In genomic region chr6:89830385-89830809, GRCh38 we compare ENCODE assay signal across 8 cellular contexts. TPM values are rescaled to one million over a fixed set of nuclear protein-coding genes. Genes with fewer than 3 reads are reported as not detected.
DNase-seq lines count a peak whose midpoint lies in the region; ATAC-seq and TF ChIP-seq lines count a peak whose summit lies in the region.

No MANE protein-coding gene starts in this region.

- H3K36me3 Mint-ChIP-seq in activated naive CD4-positive, alpha-beta T cell treated with anti-CD3 and anti-CD28 coated beads, Interleukin-2, amount 50 U/mL, for 72 hours, result peaks cover 41 to 50% of the 10 kb centered on the region in 2 donors

- no peaks in the 10 kb centered on the region for H3K9me3 Mint-ChIP-seq in activated naive CD4-positive, alpha-beta T cell treated with anti-CD3 and anti-CD28 coated beads, Interleukin-2, amount 50 U/mL, for 72 hours

- peak overlapping the region; percentile 88 to 97 for H3K27ac Mint-ChIP-seq in activated naive CD4-positive, alpha-beta T cell treated with anti-CD3 and anti-CD28 coated beads, Interleukin-2, amount 50 U/mL, for 72 hours

- H3K4me3 ChIP-seq in heart left ventricle (peak overlapping the region; percentile 58 to 99 (median 78)), lower leg skin (ENCODE audit: low read depth, poor library complexity, severe bottlenecking) (peak overlapping the region; percentile 88), uterus (peak overlapping the region; percentile 58 to 81)

- TF ChIP-seq CTCF in heart left ventricle (IDR thresholded peaks at IDR 0.05) (no peak), lower leg skin (IDR thresholded peaks at IDR 0.05) (no peak), uterus (IDR thresholded peaks at IDR 0.05) (no peak)

- intact Hi-C loops in heart left ventricle (cut with DNase I), result no loop called here
- intact Hi-C loops in left cardiac atrium (cut with DNase I), result no loop called here
- intact Hi-C loops in lower leg skin (cut with DNase I; ENCODE audit: low total_unique reads), result no loop called here
- intact Hi-C loops in uterus (cut with DNase I; ENCODE audit: low total_unique reads), result no loop called here

- ATAC-seq in heart left ventricle (no peak), left cardiac atrium (no peak)
- ATAC-seq in activated naive CD4-positive, alpha-beta T cell treated with anti-CD3 and anti-CD28 coated beads, Interleukin-2, amount 50 U/mL, for 72 hours, result no peak

- no peak for DNase-seq in heart left ventricle
- DNase-seq in left cardiac atrium, result no peak
- DNase-seq in activated naive CD4-positive, alpha-beta T cell treated with anti-CD3 and anti-CD28 coated beads, Interleukin-2, amount 50 U/mL, for 72 hours (ENCODE audit: low spot score in 2 of 2), result no peak
- no peak for DNase-seq in lower leg skin (ENCODE audit: low spot score in 2 of 2)
- DNase-seq in uterus, result no peak
- DNase-seq in NCI-H2196 treated with DMSO at 0.1 percent for 48 hours (lab: John Stamatoyannopoulos, UW; ENCODE audit: unreplicated experiment), result no peak
- no peak for DNase-seq in cerebellum (ENCODE audit: low spot score)
- DNase-seq in activated CD8-positive, alpha-beta memory T cell treated with anti-CD3 and anti-CD28 coated beads, Interleukin-2, amount 50 U/mL, for 4 hours, result no peak

- peaks cover 0 to 24% (median 10%) of the 10 kb centered on the region in 12 donors for H3K4me1 ChIP-seq in heart left ventricle
- peaks cover 0 to 8% of the 10 kb centered on the region in 2 donors for H3K4me1 ChIP-seq in uterus

- H3K9me3 ChIP-seq in heart left ventricle (no peaks in the 10 kb centered on the region), uterus (no peaks in the 10 kb centered on the region)

- H3K36me3 ChIP-seq in heart left ventricle, result peaks cover 0 to 34% (median 20%) of the 10 kb centered on the region in 9 donors
- H3K36me3 ChIP-seq in uterus, result no peaks in the 10 kb centered on the region

- TF ChIP-seq POLR2A in heart left ventricle (IDR thresholded peaks at IDR 0.05) (no peak), lower leg skin (IDR thresholded peaks at IDR 0.05) (no peak), uterus (IDR thresholded peaks at IDR 0.05) (no peak)

- H3K27me3 ChIP-seq in heart left ventricle (no peaks in the 10 kb centered on the region), uterus (no peaks in the 10 kb centered on the region)

- WGBS in heart left ventricle, 4 donors, result 17 to 20% (median 19%) methylated on average over 8 of the region's 8 CpGs
- 12 to 20% methylated on average over 8 of the region's 8 CpGs for WGBS in lower leg skin, 2 donors

- H3K27ac ChIP-seq in heart left ventricle (peak overlapping the region in 8 of 12 donors; percentile 70 to 87 (median 79)), uterus (peak overlapping the region in 1 of 2 donors; percentile 84)

RNA-seq across cellular contexts. Expression of gene CASP8AP2, which starts 0.7 kb away (rescaled TPM):
- total RNA-seq in heart left ventricle, result 10 to 100 TPM in 8 of 9 donors, 1 to 10 TPM in 1; 8.4 to 16.2 (median 12.3) TPM
- 1 to 10 TPM; 4.4 to 6.5 TPM for polyA plus RNA-seq in heart left ventricle
- total RNA-seq in left cardiac atrium, result 10 to 100 TPM; 11.2 to 14.2 TPM
- total RNA-seq in activated naive CD4-positive, alpha-beta T cell treated with anti-CD3 and anti-CD28 coated beads, Interleukin-2, amount 50 U/mL, for 72 hours, result 10 to 100 TPM; 33.7 to 37.5 TPM
- total RNA-seq in lower leg skin, result 10 to 100 TPM in 2 of 4 donors, 1 to 10 TPM in 2; 8.4 to 12.9 (median 10.1) TPM
- total RNA-seq in uterus, result 10 to 100 TPM; 22.0 to 37.6 (median 29.6) TPM
- total RNA-seq in cerebellum, result 36.7 TPM

RNA-seq across cellular contexts. Expression of gene MDN1, which starts 10.8 kb away (rescaled TPM):
- 10 to 100 TPM; 17.6 to 38.0 (median 24.4) TPM for total RNA-seq in heart left ventricle
- 10 to 100 TPM in 1 of 2 donors, 1 to 10 TPM in 1; 9.1 to 24.6 TPM for polyA plus RNA-seq in heart left ventricle
- total RNA-seq in left cardiac atrium, result 10 to 100 TPM; 22.4 to 23.6 TPM
- 10 to 100 TPM; 57.5 to 76.8 TPM for total RNA-seq in activated naive CD4-positive, alpha-beta T cell treated with anti-CD3 and anti-CD28 coated beads, Interleukin-2, amount 50 U/mL, for 72 hours
- total RNA-seq in lower leg skin, result 10 to 100 TPM; 14.5 to 38.6 (median 27.8) TPM
- total RNA-seq in uterus, result 10 to 100 TPM in 3 of 4 donors, 1 to 10 TPM in 1; 7.1 to 46.5 (median 34.5) TPM
- 38.9 TPM for total RNA-seq in cerebellum
